In genomic region chr2:3348771-3349170, GRCh38 we compare ENCODE assay signal across 14 cellular contexts. TPM values are rescaled to one million over a fixed set of nuclear protein-coding genes. Genes with fewer than 3 reads are reported as not detected.
DNase-seq lines count a peak whose midpoint lies in the region; ATAC-seq and TF ChIP-seq lines count a peak whose summit lies in the region.
"Had no signal": no experiment of that assay in that cellular context is flagged by ENCODE, and none has a peak within 500 bp of the region (broad histone marks: within the 10 kb centered on the region; RNA-seq: fewer than 3 reads in every experiment).

No MANE protein-coding gene starts in this region.

- POLR2A ChIA-PET in activated CD8-positive, alpha-beta T cell treated with anti-CD3 and anti-CD28 coated beads for 36 hours (lab: Charles Lee) = no interaction called here

- CTCF ChIA-PET in activated CD8-positive, alpha-beta T cell treated with anti-CD3 and anti-CD28 coated beads for 36 hours (lab: Charles Lee) = no interaction called here

- H3K27me3 ChIP-seq in dorsolateral prefrontal cortex = no peaks in the 10 kb centered on the region
- H3K27me3 ChIP-seq in smooth muscle cell (ENCODE audit: low read depth) = no peaks in the 10 kb centered on the region
- H3K27me3 ChIP-seq: MG63 had no signal

- H3K27ac ChIP-seq in dorsolateral prefrontal cortex (peak overlapping the region in 56 of 59 donors; percentile 7 to 91 (median 70)), smooth muscle cell (ENCODE audit: low read depth) (no peak overlapping the region)

- H3K36me3 ChIP-seq in smooth muscle cell (ENCODE audit: low read depth) = peaks cover 3% of the 10 kb centered on the region

- no peaks in the 10 kb centered on the region for H3K79me2 ChIP-seq in smooth muscle cell (ENCODE audit: low read depth)

- no peak overlapping the region for H3K4me2 ChIP-seq in smooth muscle cell

- H3K27ac Mint-ChIP-seq in activated CD8-positive, alpha-beta T cell treated with anti-CD3 and anti-CD28 coated beads for 36 hours = no peak overlapping the region
- H3K27ac Mint-ChIP-seq: activated naive CD8-positive, alpha-beta T cell had no signal

- 94% methylated on average over 13 of the region's 13 CpGs for WGBS in smooth muscle cell (ENCODE audit: low lambda C conversion rate)

- H3K36me3 Mint-ChIP-seq in activated CD8-positive, alpha-beta T cell treated with anti-CD3 and anti-CD28 coated beads for 36 hours (ENCODE audit: low read depth) = peaks cover 57% of the 10 kb centered on the region

- no peak overlapping the region for H2AFZ ChIP-seq in smooth muscle cell (ENCODE audit: low read depth)

- H3K9me3 ChIP-seq in smooth muscle cell (replicated peaks; ENCODE audit: low read depth) = no peaks in the 10 kb centered on the region

- H3K4me3 Mint-ChIP-seq in activated CD8-positive, alpha-beta T cell treated with anti-CD3 and anti-CD28 coated beads for 36 hours = no peak overlapping the region
- H3K4me3 Mint-ChIP-seq: activated naive CD8-positive, alpha-beta T cell; neural crest cell had no signal

- TF ChIP-seq CTCF in dorsolateral prefrontal cortex (IDR thresholded peaks at IDR 0.05 in 54 of 56, conservative IDR thresholded peaks at IDR 0.05 in 2 of 56; ENCODE audit: low read depth in 1 of 56, partially characterized antibody in 56 of 56) (no peak), smooth muscle cell (IDR thresholded peaks at IDR 0.05; ENCODE audit: borderline replicate concordance, insufficient read depth, poor library complexity, severe bottlenecking) (no peak)
- TF ChIP-seq CTCF in activated CD8-positive, alpha-beta T cell treated with anti-CD3 and anti-CD28 coated beads for 36 hours (IDR thresholded peaks at IDR 0.05) = no peak

- no peaks in the 10 kb centered on the region for H4K20me1 ChIP-seq in smooth muscle cell (ENCODE audit: low read depth)

- DNase-seq in AG20443 (ENCODE audit: low spot score) (peak; percentile 56), NCI-H1417 treated with DMSO at 0.1 percent for 48 hours (lab: John Stamatoyannopoulos, UW) (peak; percentile 67), dorsolateral prefrontal cortex (peak in 8 of 10 donors; percentile 23 to 85 (median 65)), middle frontal gyrus (ENCODE audit: extremely low spot score, low spot score) (peak; percentile 13), smooth muscle cell (lab: John Stamatoyannopoulos, UW; ENCODE audit: unreplicated experiment) (no peak), DMS53 (lab: John Stamatoyannopoulos, UW) (no peak)
- DNase-seq in activated CD8-positive, alpha-beta T cell treated with anti-CD3 and anti-CD28 coated beads for 36 hours = no peak
- DNase-seq: activated CD4-positive, CD25-positive, alpha-beta regulatory T cell treated with anti-CD3 and anti-CD28 coated beads, Interleukin-2, amount 50 U/mL, for 72 hours; central memory CD4-positive, alpha-beta T cell; OCI-M1 had no signal

- no peaks in the 10 kb centered on the region for H3K4me1 ChIP-seq in smooth muscle cell (ENCODE audit: low read depth)

- no peak overlapping the region for H3K9ac ChIP-seq in smooth muscle cell (ENCODE audit: low read depth)

- H3F3A ChIP-seq in smooth muscle cell (ENCODE audit: low read depth) = no peaks in the 10 kb centered on the region

- no peaks in the 10 kb centered on the region for H3K4me1 Mint-ChIP-seq in activated CD8-positive, alpha-beta T cell treated with anti-CD3 and anti-CD28 coated beads for 36 hours (ENCODE audit: low read depth)

- no peak for ATAC-seq in GM18511 (IDR thresholded peaks at IDR 0.05; ENCODE audit: unreplicated experiment)
- ATAC-seq in activated CD8-positive, alpha-beta T cell treated with anti-CD3 and anti-CD28 coated beads for 36 hours = no peak

- intact Hi-C loops in dorsolateral prefrontal cortex (cut with DNase I) = no loop called here
- intact Hi-C loops in activated CD8-positive, alpha-beta T cell treated with anti-CD3 and anti-CD28 coated beads for 36 hours (cut with micrococcal nuclease) = no loop called here

- H3K4me3 ChIP-seq in dorsolateral prefrontal cortex = peak overlapping the region in 43 of 59 donors; percentile 5 to 53 (median 32)
- no peak overlapping the region for H3K4me3 ChIP-seq in smooth muscle cell
- H3K4me3 ChIP-seq: MG63 had no signal

- peaks cover 12% of the 10 kb centered on the region for H3K9me3 Mint-ChIP-seq in activated CD8-positive, alpha-beta T cell treated with anti-CD3 and anti-CD28 coated beads for 36 hours

- no peaks in the 10 kb centered on the region for H3K27me3 Mint-ChIP-seq in activated CD8-positive, alpha-beta T cell treated with anti-CD3 and anti-CD28 coated beads for 36 hours
- H3K27me3 Mint-ChIP-seq: activated naive CD8-positive, alpha-beta T cell had no signal

RNA-seq across cellular contexts. Expression of gene EIPR1, which starts 28.8 kb away (rescaled TPM):
- total RNA-seq in dorsolateral prefrontal cortex (10 to 100 TPM; 30.3 to 59.7 (median 46.2) TPM), smooth muscle cell (23.1 and 33.8 TPM in 2 replicates)
- 18.5 and 25.0 TPM in 2 replicates for polyA plus RNA-seq in smooth muscle cell
- 10 to 100 TPM; 38.4 to 39.1 TPM for total RNA-seq in activated CD8-positive, alpha-beta T cell treated with anti-CD3 and anti-CD28 coated beads for 36 hours

RNA-seq across cellular contexts. Expression of gene TRAPPC12, which starts 30.7 kb away (rescaled TPM):
- total RNA-seq in dorsolateral prefrontal cortex = 100 to 1,000 TPM; 132 to 231 (median 178) TPM
- total RNA-seq in smooth muscle cell = 26.0 and 60.5 TPM in 2 replicates
- polyA plus RNA-seq in smooth muscle cell = 49.0 and 55.4 TPM in 2 replicates
- 10 to 100 TPM; 52.9 to 65.3 TPM for total RNA-seq in activated CD8-positive, alpha-beta T cell treated with anti-CD3 and anti-CD28 coated beads for 36 hours

Comparison
In these comparisons a context has a peak if more than half of its experiments do, and no peak if none do; other contexts are left out.
1. DNase-seq: peak in AG20443 (single experiment), NCI-H1417 treated with DMSO at 0.1 percent for 48 hours (single experiment), dorsolateral prefrontal cortex (8 of 10) and middle frontal gyrus (single experiment); none in smooth muscle cell (single experiment), DMS53 (single experiment) and activated CD8-positive, alpha-beta T cell treated with anti-CD3 and anti-CD28 coated beads for 36 hours (single experiment).